Comparison of ENCODE assay signal across 8 cellular contexts in the genomic region with DNA sequence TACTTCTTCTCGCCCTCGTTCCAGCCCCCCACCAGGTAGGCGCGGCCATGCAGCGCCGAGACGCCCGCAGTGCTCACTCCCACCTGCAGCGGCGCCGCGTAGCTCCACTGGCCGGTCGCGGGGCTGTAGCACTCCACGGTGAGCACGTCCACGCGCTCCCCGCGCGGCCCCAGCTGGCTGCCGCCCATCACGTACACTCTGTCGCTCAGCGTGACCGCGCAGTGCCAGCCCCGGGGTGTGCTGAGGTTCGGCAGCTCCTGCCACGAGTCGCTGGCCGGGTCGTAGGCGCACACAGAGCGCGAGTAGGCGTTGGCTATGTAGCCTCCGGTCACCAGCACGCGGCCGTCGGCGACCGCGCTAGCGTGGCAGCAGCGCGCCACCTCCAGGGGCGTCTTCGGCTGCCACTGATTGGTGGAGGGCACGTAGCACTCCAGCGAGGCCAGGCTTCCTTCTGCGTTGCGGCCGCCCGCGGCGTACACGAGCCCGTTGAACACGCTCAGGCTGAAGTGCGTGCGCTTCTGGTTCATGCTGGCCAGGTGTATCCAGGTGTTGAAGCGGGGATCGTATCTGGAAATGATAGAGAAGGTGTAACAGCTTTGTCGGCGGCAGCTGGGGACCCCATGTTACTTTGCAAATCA. TPM values are rescaled to one million over a fixed set of nuclear protein-coding genes. Genes with fewer than 3 reads are reported as not detected.
DNase-seq lines count a peak whose midpoint lies in the region; ATAC-seq and TF ChIP-seq lines count a peak whose summit lies in the region.

No MANE protein-coding gene starts in this region.

- peak overlapping the region; percentile 72 for H3K4me2 ChIP-seq in H9 (ENCODE audit: insufficient read depth, insufficient read length, low read length)

- no peak overlapping the region for H4K5ac ChIP-seq in H9 (ENCODE audit: insufficient read length, low read depth, low read length)

- no peaks in the 10 kb centered on the region for H3K79me2 ChIP-seq in H9 (ENCODE audit: insufficient read depth, low read length)

- H3K27me3 ChIP-seq in H9 (ENCODE audit: insufficient read depth, low read length) (peaks cover 7% of the 10 kb centered on the region), left ventricle myocardium inferior (ENCODE audit: low read depth) (peaks cover 12% of the 10 kb centered on the region), upper lobe of right lung (peaks cover 7% of the 10 kb centered on the region)

- TF ChIP-seq CTCF in H9 (conservative IDR thresholded peaks at IDR 0.05) (peak; percentile 41), left ventricle myocardium inferior (IDR thresholded peaks at IDR 0.05; ENCODE audit: borderline replicate concordance) (peak; percentile 23), upper lobe of right lung (IDR thresholded peaks at IDR 0.05) (peak; percentile 38)

- ATAC-seq in activated naive CD8-positive, alpha-beta T cell treated with anti-CD3 and anti-CD28 coated beads, Interleukin-2, amount 10 ng/mL, durations not matched to agents 7 days and 5 days (ENCODE audit: low read depth) = peak; percentile 92
- peak; percentile 97 for ATAC-seq in upper lobe of right lung

- H3K23me2 ChIP-seq in H9 (ENCODE audit: insufficient read length, low read depth, low read length, poor library complexity, severe bottlenecking) = peaks cover 6% of the 10 kb centered on the region

- H3K27ac ChIP-seq in H9 (ENCODE audit: insufficient read length, low read depth, low read length) = no peak overlapping the region
- H3K27ac ChIP-seq in left ventricle myocardium inferior (replicated peaks) = peak overlapping the region; percentile 31
- no peak overlapping the region for H3K27ac ChIP-seq in upper lobe of right lung

- WGBS in H9 (ENCODE audit: extremely low coverage, insufficient read length, low lambda C conversion rate) = no CpG with 5 or more reads among the region's 68 CpGs

- H3K4me1 ChIP-seq in ES-I3 (ENCODE audit: insufficient read depth, low read length) (no peaks in the 10 kb centered on the region), H9 (ENCODE audit: insufficient read depth, low read length) (no peaks in the 10 kb centered on the region), left ventricle myocardium inferior (peaks cover 83% of the 10 kb centered on the region), upper lobe of right lung (peaks cover 14% of the 10 kb centered on the region)

- H2BK15ac ChIP-seq in H9 (ENCODE audit: low read depth, low read length) = no peak overlapping the region

- no peak overlapping the region for H3K4ac ChIP-seq in H9 (ENCODE audit: low read depth, low read length)

- no peak overlapping the region for H2BK120ac ChIP-seq in H9 (ENCODE audit: low read depth, low read length, poor library complexity, severe bottlenecking)

- H3K36me3 Mint-ChIP-seq in H9 (ENCODE audit: insufficient read depth in 1 of 3, low read depth in 3 of 3) = no peaks in the 10 kb centered on the region
- H3K36me3 Mint-ChIP-seq in activated naive CD8-positive, alpha-beta T cell treated with anti-CD3 and anti-CD28 coated beads, Interleukin-2, amount 10 ng/mL, durations not matched to agents 7 days and 5 days = peaks cover 2% of the 10 kb centered on the region

- H3K14ac ChIP-seq in H9 (ENCODE audit: insufficient read depth, low read length) = peak overlapping the region; percentile 87

- H2BK20ac ChIP-seq in H9 (ENCODE audit: low read depth, low read length, poor library complexity, severe bottlenecking) = no peak overlapping the region

- H3K56ac ChIP-seq in H9 (ENCODE audit: insufficient read length, low read depth, low read length) = no peak overlapping the region

- H3K9me3 Mint-ChIP-seq in H9 = no peaks in the 10 kb centered on the region
- H3K9me3 Mint-ChIP-seq in activated naive CD8-positive, alpha-beta T cell treated with anti-CD3 and anti-CD28 coated beads, Interleukin-2, amount 10 ng/mL, durations not matched to agents 7 days and 5 days = no peaks in the 10 kb centered on the region

- no peak overlapping the region for H2AFZ ChIP-seq in H9 (ENCODE audit: low read length)

- no peak overlapping the region for H3K23ac ChIP-seq in H9 (ENCODE audit: insufficient read length, low read depth, low read length)

- DNase-seq in H9 (peak; percentile 88), LoVo (ENCODE audit: low spot score) (peak; percentile 92), SKM-1 (lab: John Stamatoyannopoulos, UW; ENCODE audit: unreplicated experiment) (peak; percentile 78), left ventricle myocardium inferior (peak; percentile 53), posterior vena cava (ENCODE audit: low spot score) (peak; percentile 91), upper lobe of right lung (peak; percentile 91)
- peak; percentile 81 for DNase-seq in activated naive CD8-positive, alpha-beta T cell treated with anti-CD3 and anti-CD28 coated beads, Interleukin-2, amount 10 ng/mL, durations not matched to agents 7 days and 5 days

- no peak overlapping the region for H3T11ph ChIP-seq in H9 (ENCODE audit: low read length)

- no peak overlapping the region for H2BK5ac ChIP-seq in H9 (ENCODE audit: insufficient read length, low read length)

- H2BK12ac ChIP-seq in H9 (ENCODE audit: insufficient read length, low read depth, low read length) = peak overlapping the region; percentile 9

- intact Hi-C loops in left ventricle myocardium inferior (cut with micrococcal nuclease) (loop anchor here (5.0 kb wide), 1 partner anchor 160 kb away; no protein-coding TSS in a partner anchor), posterior vena cava (cut with DNase I) (loop anchor here in 1 of 2 donors (10.0 kb wide), 2 partner anchors 117 to 157 kb away; no protein-coding TSS in a partner anchor), upper lobe of right lung (cut with DNase I) (no loop called here)

- no peak overlapping the region for H4K8ac ChIP-seq in H9 (replicated peaks; ENCODE audit: insufficient read length, low read depth, low read length)

- H3K36me3 ChIP-seq in ES-I3 (ENCODE audit: insufficient read depth, low read length) = no peaks in the 10 kb centered on the region
- no peaks in the 10 kb centered on the region for H3K36me3 ChIP-seq in left ventricle myocardium inferior
- H3K36me3 ChIP-seq in upper lobe of right lung = no peaks in the 10 kb centered on the region

- H3K18ac ChIP-seq in H9 (ENCODE audit: insufficient read length, low read depth, low read length) = peak overlapping the region; percentile 81

- H2AK5ac ChIP-seq in H9 (ENCODE audit: insufficient read length, low read length) = no peak overlapping the region

- H3K79me1 ChIP-seq in H9 (ENCODE audit: insufficient read depth, low read depth, low read length, poor library complexity, severe bottlenecking) = no peaks in the 10 kb centered on the region

- H3K4me3 ChIP-seq in left ventricle myocardium inferior (peak overlapping the region; percentile 65), upper lobe of right lung (peak overlapping the region; percentile 56)

- peak overlapping the region; percentile 76 to 85 for H3K4me3 Mint-ChIP-seq in H9
- H3K4me3 Mint-ChIP-seq in activated naive CD8-positive, alpha-beta T cell treated with anti-CD3 and anti-CD28 coated beads, Interleukin-2, amount 10 ng/mL, durations not matched to agents 7 days and 5 days = peak overlapping the region; percentile 84

- peak overlapping the region; percentile 71 for H3K9ac ChIP-seq in ES-I3 (ENCODE audit: low read depth, low read length)
- H3K9ac ChIP-seq in H9 (ENCODE audit: extremely low read depth, insufficient read length, low read length) = peak overlapping the region; percentile 28

- H3K27me3 Mint-ChIP-seq in H9 (ENCODE audit: low read depth) = peaks cover 21% of the 10 kb centered on the region
- H3K27me3 Mint-ChIP-seq in activated naive CD8-positive, alpha-beta T cell treated with anti-CD3 and anti-CD28 coated beads, Interleukin-2, amount 10 ng/mL, durations not matched to agents 7 days and 5 days = peaks cover 7% of the 10 kb centered on the region

- no peaks in the 10 kb centered on the region for H4K20me1 ChIP-seq in H9 (ENCODE audit: control insufficient read depth, insufficient read depth, insufficient read length)

- H3K9me3 ChIP-seq in ES-I3 (ENCODE audit: control insufficient read depth, insufficient read depth, low read length) = no peaks in the 10 kb centered on the region
- no peaks in the 10 kb centered on the region for H3K9me3 ChIP-seq in H9 (ENCODE audit: control insufficient read depth, low read depth, low read length)
- no peaks in the 10 kb centered on the region for H3K9me3 ChIP-seq in left ventricle myocardium inferior (replicated peaks)
- no peaks in the 10 kb centered on the region for H3K9me3 ChIP-seq in upper lobe of right lung

- H4K91ac ChIP-seq in H9 (ENCODE audit: insufficient read length, low read depth, low read length) = no peak overlapping the region

- H3K4me1 Mint-ChIP-seq in H9 = peaks cover 3 to 9% of the 10 kb centered on the region in 2 experiments; a peak in 3 of 4 replicates
- peaks cover 26% of the 10 kb centered on the region for H3K4me1 Mint-ChIP-seq in activated naive CD8-positive, alpha-beta T cell treated with anti-CD3 and anti-CD28 coated beads, Interleukin-2, amount 10 ng/mL, durations not matched to agents 7 days and 5 days

- H3K27ac Mint-ChIP-seq in H9 = peak overlapping the region in 1 of 3 experiments; percentile 75; a peak in 3 of 7 replicates
- peak overlapping the region; percentile 88 for H3K27ac Mint-ChIP-seq in activated naive CD8-positive, alpha-beta T cell treated with anti-CD3 and anti-CD28 coated beads, Interleukin-2, amount 10 ng/mL, durations not matched to agents 7 days and 5 days

- POLR2A ChIA-PET in activated naive CD8-positive, alpha-beta T cell treated with anti-CD3 and anti-CD28 coated beads, Interleukin-2, amount 10 ng/mL, durations not matched to agents 7 days and 5 days (lab: Charles Lee) = interaction anchor here (0.9 to 1.9 kb wide), 5 partner anchors 76 to 108 kb away, joined by 3 to 10 read pairs (median 3); partner anchors contain the start of gene GCLC

RNA-seq across cellular contexts. Expression of gene KLHL31, which starts 13.7 kb away (rescaled TPM):
- total RNA-seq in H9 (2021) (0.09 and 0.17 TPM in 2 replicates), left ventricle myocardium inferior (299 TPM), posterior vena cava (under 1 TPM; 0.10 to 0.19 TPM), upper lobe of right lung (0.67 TPM)
- under 1 TPM; 0.17 to 0.34 TPM for total RNA-seq in activated naive CD8-positive, alpha-beta T cell treated with anti-CD3 and anti-CD28 coated beads, Interleukin-2, amount 10 ng/mL, durations not matched to agents 7 days and 5 days

Comparison
In these comparisons a context has a peak if more than half of its experiments do, and no peak if none do; other contexts are left out.
1. RNA of gene KLHL31, which starts 13.7 kb away (total RNA-seq): 299 TPM in left ventricle myocardium inferior (single experiment); 0.67 TPM in upper lobe of right lung (single experiment), 0.17 to 0.34 TPM in activated naive CD8-positive, alpha-beta T cell treated with anti-CD3 and anti-CD28 coated beads, Interleukin-2, amount 10 ng/mL, durations not matched to agents 7 days and 5 days, 0.10 to 0.19 TPM in posterior vena cava and 0.09 to 0.17 TPM in H9; every median in the first group is over 100 times any median in the second.
2. Peak in every context shown above with its lines, with median percentiles within 50 percentile points of each other: DNase-seq and CTCF ChIP-seq.